1 cellular context compared by ENCODE assay signal in the genomic region with DNA sequence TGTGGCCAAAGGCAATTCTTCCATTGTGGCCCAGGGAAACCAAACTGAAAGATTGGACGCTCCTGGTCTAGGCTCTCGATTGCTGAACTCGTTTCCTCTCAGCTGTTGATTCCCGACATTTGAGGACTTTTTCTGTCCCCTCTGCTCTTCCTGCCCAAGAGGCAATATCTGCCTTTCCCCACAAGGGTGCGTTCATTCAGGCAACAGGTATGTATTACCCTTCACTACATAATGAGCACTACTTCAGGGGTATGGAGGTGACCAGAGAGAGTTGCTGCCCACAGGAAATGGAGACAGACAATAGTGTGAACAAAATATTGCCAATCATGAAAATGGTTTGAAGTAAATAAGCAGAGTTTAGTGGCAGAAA.
TF ChIP-seq lines count a peak whose summit lies in the region.

No MANE protein-coding gene starts in this region.

TF ChIP-seq in WTC11, 78 proteins besides CTCF, POLR2A, EP300 and RAD21 (continued from another document):
- TF ChIP-seq, protein P1, sequence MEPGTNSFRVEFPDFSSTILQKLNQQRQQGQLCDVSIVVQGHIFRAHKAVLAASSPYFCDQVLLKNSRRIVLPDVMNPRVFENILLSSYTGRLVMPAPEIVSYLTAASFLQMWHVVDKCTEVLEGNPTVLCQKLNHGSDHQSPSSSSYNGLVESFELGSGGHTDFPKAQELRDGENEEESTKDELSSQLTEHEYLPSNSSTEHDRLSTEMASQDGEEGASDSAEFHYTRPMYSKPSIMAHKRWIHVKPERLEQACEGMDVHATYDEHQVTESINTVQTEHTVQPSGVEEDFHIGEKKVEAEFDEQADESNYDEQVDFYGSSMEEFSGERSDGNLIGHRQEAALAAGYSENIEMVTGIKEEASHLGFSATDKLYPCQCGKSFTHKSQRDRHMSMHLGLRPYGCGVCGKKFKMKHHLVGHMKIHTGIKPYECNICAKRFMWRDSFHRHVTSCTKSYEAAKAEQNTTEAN (CRISPR knock-in tag; IDR thresholded peaks at IDR 0.05) = no peak
- TF ChIP-seq FOXK1 (CRISPR knock-in tag; IDR thresholded peaks at IDR 0.05) (no peak), JAZF1 (CRISPR knock-in tag; IDR thresholded peaks at IDR 0.05) (no peak), ATF1 (CRISPR knock-in tag; IDR thresholded peaks at IDR 0.05) (no peak)
- TF ChIP-seq, protein P2, sequence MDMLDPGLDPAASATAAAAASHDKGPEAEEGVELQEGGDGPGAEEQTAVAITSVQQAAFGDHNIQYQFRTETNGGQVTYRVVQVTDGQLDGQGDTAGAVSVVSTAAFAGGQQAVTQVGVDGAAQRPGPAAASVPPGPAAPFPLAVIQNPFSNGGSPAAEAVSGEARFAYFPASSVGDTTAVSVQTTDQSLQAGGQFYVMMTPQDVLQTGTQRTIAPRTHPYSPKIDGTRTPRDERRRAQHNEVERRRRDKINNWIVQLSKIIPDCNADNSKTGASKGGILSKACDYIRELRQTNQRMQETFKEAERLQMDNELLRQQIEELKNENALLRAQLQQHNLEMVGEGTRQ (CRISPR knock-in tag; IDR thresholded peaks at IDR 0.05) = no peak
- TF ChIP-seq, protein P3, sequence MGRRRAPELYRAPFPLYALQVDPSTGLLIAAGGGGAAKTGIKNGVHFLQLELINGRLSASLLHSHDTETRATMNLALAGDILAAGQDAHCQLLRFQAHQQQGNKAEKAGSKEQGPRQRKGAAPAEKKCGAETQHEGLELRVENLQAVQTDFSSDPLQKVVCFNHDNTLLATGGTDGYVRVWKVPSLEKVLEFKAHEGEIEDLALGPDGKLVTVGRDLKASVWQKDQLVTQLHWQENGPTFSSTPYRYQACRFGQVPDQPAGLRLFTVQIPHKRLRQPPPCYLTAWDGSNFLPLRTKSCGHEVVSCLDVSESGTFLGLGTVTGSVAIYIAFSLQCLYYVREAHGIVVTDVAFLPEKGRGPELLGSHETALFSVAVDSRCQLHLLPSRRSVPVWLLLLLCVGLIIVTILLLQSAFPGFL (CRISPR knock-in tag; IDR thresholded peaks at IDR 0.05; ENCODE audit: borderline replicate concordance) = no peak
- TF ChIP-seq, protein P4, sequence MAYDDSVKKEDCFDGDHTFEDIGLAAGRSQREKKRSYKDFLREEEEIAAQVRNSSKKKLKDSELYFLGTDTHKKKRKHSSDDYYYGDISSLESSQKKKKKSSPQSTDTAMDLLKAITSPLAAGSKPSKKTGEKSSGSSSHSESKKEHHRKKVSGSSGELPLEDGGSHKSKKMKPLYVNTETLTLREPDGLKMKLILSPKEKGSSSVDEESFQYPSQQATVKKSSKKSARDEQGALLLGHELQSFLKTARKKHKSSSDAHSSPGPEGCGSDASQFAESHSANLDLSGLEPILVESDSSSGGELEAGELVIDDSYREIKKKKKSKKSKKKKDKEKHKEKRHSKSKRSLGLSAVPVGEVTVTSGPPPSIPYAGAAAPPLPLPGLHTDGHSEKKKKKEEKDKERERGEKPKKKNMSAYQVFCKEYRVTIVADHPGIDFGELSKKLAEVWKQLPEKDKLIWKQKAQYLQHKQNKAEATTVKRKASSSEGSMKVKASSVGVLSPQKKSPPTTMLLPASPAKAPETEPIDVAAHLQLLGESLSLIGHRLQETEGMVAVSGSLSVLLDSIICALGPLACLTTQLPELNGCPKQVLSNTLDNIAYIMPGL (CRISPR knock-in tag; IDR thresholded peaks at IDR 0.05) = no peak
- TF ChIP-seq, protein P5, sequence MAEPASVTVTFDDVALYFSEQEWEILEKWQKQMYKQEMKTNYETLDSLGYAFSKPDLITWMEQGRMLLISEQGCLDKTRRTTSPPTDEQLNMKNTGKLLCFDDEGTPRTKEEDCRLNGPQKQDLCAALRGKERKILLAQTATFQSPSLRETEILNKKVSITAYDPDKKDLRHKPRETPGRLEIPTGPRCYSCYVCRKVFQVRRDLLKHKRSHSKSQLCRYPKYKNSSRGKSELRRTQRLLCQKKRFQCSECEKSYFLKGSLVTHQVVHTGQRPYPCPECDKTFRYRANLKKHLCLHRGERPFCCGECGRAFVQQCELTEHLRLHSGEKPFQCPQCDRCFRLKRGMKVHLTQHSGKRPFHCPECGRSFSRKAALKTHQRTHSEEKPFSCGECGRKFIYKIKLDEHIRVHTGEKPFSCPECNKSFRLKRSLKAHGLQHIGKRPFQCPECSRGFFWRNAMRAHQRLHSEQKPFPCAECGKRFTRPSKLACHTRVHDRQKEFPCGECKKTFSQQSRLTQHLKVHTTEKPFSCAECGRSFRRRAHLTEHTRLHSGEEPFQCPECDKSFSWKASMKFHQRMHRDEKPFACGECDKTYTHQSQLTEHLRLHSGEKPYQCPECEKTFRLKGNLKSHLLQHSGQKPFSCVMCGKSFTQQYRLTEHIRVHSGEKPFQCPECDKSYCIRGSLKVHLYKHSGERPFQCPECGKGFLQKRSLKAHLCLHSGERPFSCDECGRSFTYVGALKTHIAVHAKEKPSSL (CRISPR knock-in tag; conservative IDR thresholded peaks at IDR 0.05) = no peak
- TF ChIP-seq, protein P6, sequence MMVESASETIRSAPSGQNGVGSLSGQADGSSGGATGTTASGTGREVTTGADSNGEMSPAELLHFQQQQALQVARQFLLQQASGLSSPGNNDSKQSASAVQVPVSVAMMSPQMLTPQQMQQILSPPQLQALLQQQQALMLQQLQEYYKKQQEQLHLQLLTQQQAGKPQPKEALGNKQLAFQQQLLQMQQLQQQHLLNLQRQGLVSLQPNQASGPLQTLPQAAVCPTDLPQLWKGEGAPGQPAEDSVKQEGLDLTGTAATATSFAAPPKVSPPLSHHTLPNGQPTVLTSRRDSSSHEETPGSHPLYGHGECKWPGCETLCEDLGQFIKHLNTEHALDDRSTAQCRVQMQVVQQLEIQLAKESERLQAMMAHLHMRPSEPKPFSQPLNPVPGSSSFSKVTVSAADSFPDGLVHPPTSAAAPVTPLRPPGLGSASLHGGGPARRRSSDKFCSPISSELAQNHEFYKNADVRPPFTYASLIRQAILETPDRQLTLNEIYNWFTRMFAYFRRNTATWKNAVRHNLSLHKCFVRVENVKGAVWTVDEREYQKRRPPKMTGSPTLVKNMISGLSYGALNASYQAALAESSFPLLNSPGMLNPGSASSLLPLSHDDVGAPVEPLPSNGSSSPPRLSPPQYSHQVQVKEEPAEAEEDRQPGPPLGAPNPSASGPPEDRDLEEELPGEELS (CRISPR knock-in tag; IDR thresholded peaks at IDR 0.05) = no peak
